ENCODE assay signal across 19 cellular contexts in genomic region chr14:32761381-32761968, GRCh38.
DNase-seq lines count a peak whose midpoint lies in the region; ATAC-seq, FAIRE-seq and TF ChIP-seq lines count a peak whose summit lies in the region.
"Had no signal": no experiment of that assay in that cellular context is flagged by ENCODE, and none has a peak within 500 bp of the region (broad histone marks: within the 10 kb centered on the region; RNA-seq: fewer than 3 reads in every experiment).

No MANE protein-coding gene starts in this region.

- H3K36me3 ChIP-seq in mammary epithelial cell (ENCODE audit: insufficient read depth, low read length) (no peaks in the 10 kb centered on the region), bronchial epithelial cell (ENCODE audit: control insufficient read depth, insufficient read depth, low read length) (no peaks in the 10 kb centered on the region), smooth muscle cell (ENCODE audit: low read depth) (no peaks in the 10 kb centered on the region)
- no peaks in the 10 kb centered on the region for H3K36me3 ChIP-seq in CD8-positive, alpha-beta T cell (ENCODE audit: insufficient read depth, low read length)

- H3K27ac ChIP-seq in mammary epithelial cell (ENCODE audit: insufficient read depth, low read depth, low read length) (no peak overlapping the region), smooth muscle cell (ENCODE audit: low read depth) (no peak overlapping the region)
- no peak overlapping the region for H3K27ac ChIP-seq in CD8-positive, alpha-beta T cell (ENCODE audit: low read depth, low read length)
- H3K27ac ChIP-seq: 22Rv1, PC-9 had no signal

- H3K27me3 Mint-ChIP-seq in MCF 10A (ENCODE audit: insufficient read depth, unreplicated experiment): no peaks in the 10 kb centered on the region
- H3K27me3 Mint-ChIP-seq in CD8-positive, alpha-beta T cell (ENCODE audit: low read depth): no peaks in the 10 kb centered on the region

- no TSS peak for BruUV-seq in MCF 10A (replicated peaks; lab: Mats Ljungman, UMichigan)
- BruUV-seq in mammary epithelial cell (replicated peaks; lab: Mats Ljungman, UMichigan): no TSS peak

- CTCF ChIA-PET in MCF 10A (lab: Yijun Ruan, JAX) (interaction anchor here (0.8 kb wide), 1 partner anchor 34 kb away, joined by 3 read pairs; no protein-coding TSS in a partner anchor), mammary epithelial cell (lab: Charles Lee; ENCODE audit: low non-redundant PET) (no interaction called here)
- CTCF ChIA-PET in CD8-positive, alpha-beta T cell (lab: Charles Lee): no interaction called here

- H3K27me3 ChIP-seq in mammary epithelial cell (ENCODE audit: insufficient read depth, low read length) (no peaks in the 10 kb centered on the region), bronchial epithelial cell (ENCODE audit: control insufficient read depth, insufficient read depth, low read length) (no peaks in the 10 kb centered on the region), smooth muscle cell (ENCODE audit: low read depth) (no peaks in the 10 kb centered on the region)
- no peaks in the 10 kb centered on the region for H3K27me3 ChIP-seq in CD8-positive, alpha-beta T cell (ENCODE audit: insufficient read depth, low read length)
- H3K27me3 ChIP-seq: dorsolateral prefrontal cortex had no signal

- no peak overlapping the region for H3K27ac Mint-ChIP-seq in MCF 10A (ENCODE audit: low read depth, unreplicated experiment)
- no peak overlapping the region for H3K27ac Mint-ChIP-seq in CD8-positive, alpha-beta T cell
- H3K27ac Mint-ChIP-seq: memory B cell had no signal

- H3K4me3 ChIP-seq in mammary epithelial cell (replicated peaks in 1 of 3; ENCODE audit: insufficient read depth in 1 of 3, low read depth in 2 of 3, low read length in 3 of 3): no peak overlapping the region
- H3K4me3 ChIP-seq in bronchial epithelial cell (ENCODE audit: low read depth, low read length): no peak overlapping the region
- H3K4me3 ChIP-seq in CD8-positive, alpha-beta T cell (ENCODE audit: low read depth, low read length): no peak overlapping the region
- H3K4me3 ChIP-seq in smooth muscle cell: no peak overlapping the region
- H3K4me3 ChIP-seq: dorsolateral prefrontal cortex, PC-9 had no signal

- H3K9me3 ChIP-seq in mammary epithelial cell (replicated peaks; ENCODE audit: insufficient read depth, low read length) (no peaks in the 10 kb centered on the region), smooth muscle cell (replicated peaks; ENCODE audit: low read depth) (no peaks in the 10 kb centered on the region)
- H3K9me3 ChIP-seq in CD8-positive, alpha-beta T cell (ENCODE audit: low read length): no peaks in the 10 kb centered on the region

- no peaks in the 10 kb centered on the region for H3F3A ChIP-seq in smooth muscle cell (ENCODE audit: low read depth)

- H3K4me2 ChIP-seq in mammary epithelial cell (ENCODE audit: insufficient read depth, low read depth, low read length) (no peak overlapping the region), smooth muscle cell (no peak overlapping the region)
- H3K4me2 ChIP-seq: PC-9 had no signal

- H3K79me2 ChIP-seq in mammary epithelial cell (ENCODE audit: insufficient read depth, low read length) (no peaks in the 10 kb centered on the region), smooth muscle cell (ENCODE audit: low read depth) (no peaks in the 10 kb centered on the region)

- DNase-seq in MCF 10A (ENCODE audit: unreplicated experiment) (peak; percentile 45), mammary epithelial cell (no peak), bronchial epithelial cell (ENCODE audit: low read depth) (peak; percentile 37), kidney glomerular epithelial cell (lab: John Stamatoyannopoulos, UW) (peak; percentile 79), globus pallidus (ENCODE audit: low spot score) (no peak), smooth muscle cell (lab: John Stamatoyannopoulos, UW; ENCODE audit: unreplicated experiment) (no peak)
- no peak for DNase-seq in CD8-positive, alpha-beta T cell
- no peak for DNase-seq in activated naive CD4-positive, alpha-beta T cell treated with anti-CD3 and anti-CD28 coated beads, Interleukin-2, amount 50 U/mL, for 16 hours
- DNase-seq: dorsolateral prefrontal cortex; H7; MV-4-11; NCI-H2081; NCI-H524 treated with DMSO at 0.1 percent for 48 hours; PC-9; right cardiac atrium; stimulated activated CD4-positive, alpha-beta T cell treated with anti-CD3 and anti-CD28 coated beads, Interleukin-2, amount 100 ng/mL, for 48 hours had no signal

- H3K4me3 Mint-ChIP-seq in MCF 10A (ENCODE audit: unreplicated experiment): no peak overlapping the region
- no peak overlapping the region for H3K4me3 Mint-ChIP-seq in CD8-positive, alpha-beta T cell
- H3K4me3 Mint-ChIP-seq: memory B cell had no signal

- POLR2A ChIA-PET in MCF 10A (lab: Yijun Ruan, JAX): no interaction called here
- POLR2A ChIA-PET in CD8-positive, alpha-beta T cell (lab: Charles Lee): no interaction called here

- H2AFZ ChIP-seq in mammary epithelial cell (ENCODE audit: low read depth, low read length): no peak overlapping the region
- H2AFZ ChIP-seq in smooth muscle cell (ENCODE audit: low read depth): no peak overlapping the region
- H2AFZ ChIP-seq: PC-9 had no signal

- intact Hi-C loops in MCF 10A (cut with micrococcal nuclease): no loop called here
- intact Hi-C loops in mammary epithelial cell (cut with micrococcal nuclease): no loop called here
- intact Hi-C loops in CD8-positive, alpha-beta T cell (cut with DNase I, micrococcal nuclease): no loop called here

- no peak for FAIRE-seq in bronchial epithelial cell (lab: Jason Lieb, UNC)
- FAIRE-seq: frontal cortex had no signal

- in situ Hi-C loops in mammary epithelial cell (cut with MboI; ENCODE audit: low sequenced_read_pairs in 2 of 2): no loop called here

- H3K4me1 ChIP-seq in mammary epithelial cell (ENCODE audit: insufficient read depth, low read length) (no peaks in the 10 kb centered on the region), smooth muscle cell (ENCODE audit: low read depth) (no peaks in the 10 kb centered on the region)
- H3K4me1 ChIP-seq in CD8-positive, alpha-beta T cell (ENCODE audit: insufficient read depth, low read length): no peaks in the 10 kb centered on the region

- TF ChIP-seq CTCF in MCF 10A (IDR thresholded peaks at IDR 0.05; ENCODE audit: unreplicated experiment) (no peak), mammary epithelial cell (conservative IDR thresholded peaks at IDR 0.05 in 1 of 2, IDR thresholded peaks at IDR 0.05 in 1 of 2; ENCODE audit: extremely low read depth in 1 of 2, insufficient read depth in 1 of 2, low read depth in 1 of 2, low read length in 2 of 2) (no peak), bronchial epithelial cell (IDR thresholded peaks at IDR 0.05; ENCODE audit: insufficient read depth, low read length, severe bottlenecking) (no peak), smooth muscle cell (IDR thresholded peaks at IDR 0.05; ENCODE audit: borderline replicate concordance, insufficient read depth, poor library complexity, severe bottlenecking) (no peak)
- TF ChIP-seq CTCF in CD8-positive, alpha-beta T cell (IDR thresholded peaks at IDR 0.05): no peak

- no peaks in the 10 kb centered on the region for H3K4me1 Mint-ChIP-seq in MCF 10A (ENCODE audit: insufficient read depth, unreplicated experiment)
- H3K4me1 Mint-ChIP-seq in CD8-positive, alpha-beta T cell (ENCODE audit: low read depth): no peaks in the 10 kb centered on the region
- H3K4me1 Mint-ChIP-seq: memory B cell had no signal

- 78% methylated on average over 5 of the region's 5 CpGs for WGBS in mammary epithelial cell (ENCODE audit: low coverage, missing lambda C conversion rate)
- WGBS in smooth muscle cell (ENCODE audit: low lambda C conversion rate): 82% methylated on average over 5 of the region's 5 CpGs

- H3K9ac ChIP-seq in mammary epithelial cell (ENCODE audit: insufficient read depth, low read length) (no peak overlapping the region), smooth muscle cell (ENCODE audit: low read depth) (no peak overlapping the region)

- H4K20me1 ChIP-seq in mammary epithelial cell (ENCODE audit: insufficient read depth, low read length) (no peaks in the 10 kb centered on the region), smooth muscle cell (ENCODE audit: low read depth) (no peaks in the 10 kb centered on the region)

- ATAC-seq in CD8-positive, alpha-beta T cell: no peak
- ATAC-seq: right cardiac atrium had no signal

- dilution Hi-C loops in mammary epithelial cell (cut with HindIII; ENCODE audit: low sequenced_read_pairs): no loop called here

- no peaks in the 10 kb centered on the region for H3K9me3 Mint-ChIP-seq in MCF 10A (ENCODE audit: unreplicated experiment)
- peaks cover 3% of the 10 kb centered on the region for H3K9me3 Mint-ChIP-seq in CD8-positive, alpha-beta T cell

- peaks cover 5% of the 10 kb centered on the region for H3K36me3 Mint-ChIP-seq in MCF 10A (ENCODE audit: insufficient read depth, unreplicated experiment)
- H3K36me3 Mint-ChIP-seq in CD8-positive, alpha-beta T cell: no peaks in the 10 kb centered on the region
- H3K36me3 Mint-ChIP-seq: memory B cell had no signal

Comparison
In these comparisons a context has a peak if more than half of its experiments do, and no peak if none do; other contexts are left out.
1. DNase-seq: peak in MCF 10A (single experiment), bronchial epithelial cell (single experiment) and kidney glomerular epithelial cell (single experiment); none in mammary epithelial cell (single experiment), CD8-positive, alpha-beta T cell (0 of 7), activated naive CD4-positive, alpha-beta T cell treated with anti-CD3 and anti-CD28 coated beads, Interleukin-2, amount 50 U/mL, for 16 hours (single experiment), globus pallidus (single experiment) and smooth muscle cell (single experiment).